Comparison of ENCODE assay signal across 24 cellular contexts in the genomic region with DNA sequence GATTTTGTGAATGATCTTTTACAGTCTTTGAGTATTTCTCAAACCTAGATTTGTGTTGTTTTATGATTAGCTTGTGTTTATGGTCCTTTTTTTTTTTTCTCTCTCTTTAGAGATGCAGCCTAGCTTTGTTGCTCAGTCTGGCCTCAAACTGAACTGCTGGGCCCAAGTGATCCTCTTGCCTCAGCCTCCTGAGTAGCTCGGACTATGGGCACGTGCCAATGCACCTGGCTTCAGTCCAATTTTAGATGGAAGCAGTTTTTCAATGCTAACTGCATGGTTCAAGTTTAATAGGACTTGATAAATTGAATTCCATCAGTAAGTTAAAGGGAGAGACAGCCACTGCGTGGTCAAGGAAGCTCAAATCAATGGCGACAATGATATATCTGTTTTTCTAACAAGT. TPM values are rescaled to one million over a fixed set of nuclear protein-coding genes. Genes with fewer than 3 reads are reported as not detected.
A peak's percentile ranks its signal among the peaks of the same experiment; 100 is the strongest.
DNase-seq lines count a peak whose midpoint lies in the region; ATAC-seq and TF ChIP-seq lines count a peak whose summit lies in the region.
"Had no signal": no experiment of that assay in that cellular context is flagged by ENCODE, and none has a peak within 500 bp of the region (broad histone marks: within the 10 kb centered on the region; RNA-seq: fewer than 3 reads in every experiment).

No MANE protein-coding gene starts in this region.

- H3K4me3 ChIP-seq in BLaER1 treated with 17β-estradiol and CSF1 and Interleukin-3, amounts not matched to agents 10 nM and 100 nM, result no peak overlapping the region
- no peak overlapping the region for H3K4me3 ChIP-seq in right lobe of liver
- H3K4me3 ChIP-seq: colonic mucosa, ovary, right atrium auricular region, testis had no signal

- H4K20me1 ChIP-seq in BLaER1 treated with 17β-estradiol and CSF1 and Interleukin-3, amounts not matched to agents 10 nM and 100 nM, result no peaks in the 10 kb centered on the region

- no peak for TF ChIP-seq CTCF in right lobe of liver (IDR thresholded peaks at IDR 0.05)

- peak overlapping the region; percentile 1 to 50 (median 36); a peak in 15 of 22 replicates for H3K4me2 ChIP-seq in BLaER1 treated with 17β-estradiol and CSF1 and Interleukin-3, amounts not matched to agents 10 nM and 100 nM

- H3K36me3 ChIP-seq in BLaER1 treated with 17β-estradiol and CSF1 and Interleukin-3, amounts not matched to agents 10 nM and 100 nM, result no peaks in the 10 kb centered on the region
- peaks cover 0 to 3% (median 0%) of the 10 kb centered on the region in 4 donors for H3K36me3 ChIP-seq in right lobe of liver
- H3K36me3 ChIP-seq: colonic mucosa, ovary, right atrium auricular region had no signal

- no peak for DNase-seq in right lobe of liver
- no peak for DNase-seq in activated effector memory CD4-positive, alpha-beta T cell treated with anti-CD3 and anti-CD28 coated beads, Interleukin-2, amount 50 U/mL, for 16 hours
- no peak for DNase-seq in NCI-H2227 (lab: John Stamatoyannopoulos, UW; ENCODE audit: unreplicated experiment)
- DNase-seq: activated CD4-positive, alpha-beta T cell treated with anti-CD3 and anti-CD28 coated beads for 1 hour; AML-193; colonic mucosa; glutamatergic neuron; HCEC 1CT; left colon; natural killer cell; NCI-H146; NCI-H2171; NCI-H526 treated with DMSO at 0.1 percent for 48 hours; ovary; testis had no signal

- H3K9ac ChIP-seq in BLaER1 treated with 17β-estradiol and CSF1 and Interleukin-3, amounts not matched to agents 10 nM and 100 nM, result no peak overlapping the region

- ATAC-seq in GM19025 (IDR thresholded peaks at IDR 0.05; ENCODE audit: low read depth, unreplicated experiment), result peak; percentile 3
- peak; percentile 2 for ATAC-seq in HG03045 (IDR thresholded peaks at IDR 0.05; ENCODE audit: unreplicated experiment)
- no peak for ATAC-seq in right lobe of liver
- ATAC-seq in GM19455 (IDR thresholded peaks at IDR 0.05; ENCODE audit: unreplicated experiment), result no peak
- ATAC-seq: activated T-helper 17 cell treated with anti-CD3 and anti-CD28 coated beads, Interleukin-2, amount 50 U/mL, for 72 hours; left colon; Right ventricle myocardium inferior had no signal

- H3K27ac ChIP-seq in BLaER1 treated with 17β-estradiol and CSF1 and Interleukin-3, amounts not matched to agents 10 nM and 100 nM, result peak overlapping the region in 4 of 11 experiments; percentile 5 to 34 (median 11); a peak in 6 of 22 replicates
- peak overlapping the region; percentile 72 to 94 (median 75) for H3K27ac ChIP-seq in right lobe of liver
- H3K27ac ChIP-seq: colonic mucosa, ovary, right atrium auricular region, testis had no signal

- 25% methylated on average over 4 of the region's 4 CpGs for WGBS in right lobe of liver (ENCODE audit: insufficient coverage, low coverage, low lambda C conversion rate, missing lambda C conversion rate)

- intact Hi-C loops in right lobe of liver (cut with DNase I), result loop anchor here in 1 of 2 donors (5.0 kb wide), 1 partner anchor 54 kb away; a partner anchor contains a TSS

- no peaks in the 10 kb centered on the region for H3K27me3 ChIP-seq in BLaER1 treated with 17β-estradiol and CSF1 and Interleukin-3, amounts not matched to agents 10 nM and 100 nM
- no peaks in the 10 kb centered on the region for H3K27me3 ChIP-seq in right lobe of liver
- H3K27me3 ChIP-seq: colonic mucosa, ovary, right atrium auricular region, testis had no signal

- H3K9me3 ChIP-seq in BLaER1 treated with 17β-estradiol and CSF1 and Interleukin-3, amounts not matched to agents 10 nM and 100 nM (replicated peaks in 1 of 11), result no peaks in the 10 kb centered on the region
- no peaks in the 10 kb centered on the region for H3K9me3 ChIP-seq in right lobe of liver
- H3K9me3 ChIP-seq: colonic mucosa, ovary, right atrium auricular region, testis had no signal

- peaks cover 0 to 11% (median 8%) of the 10 kb centered on the region in 10 experiments; a peak in 10 of 20 replicates for H3K4me1 ChIP-seq in BLaER1 treated with 17β-estradiol and CSF1 and Interleukin-3, amounts not matched to agents 10 nM and 100 nM
- peaks cover 0 to 57% (median 24%) of the 10 kb centered on the region in 4 donors for H3K4me1 ChIP-seq in right lobe of liver
- H3K4me1 ChIP-seq: colonic mucosa, right atrium auricular region, testis had no signal

- TF ChIP-seq POLR2A in right lobe of liver (IDR thresholded peaks at IDR 0.05), result no peak

RNA-seq across cellular contexts. Expression of a gene that starts 3.8 kb away (rescaled TPM):
- total RNA-seq in right lobe of liver, result over 10,000 TPM in 4 of 6 experiments, 1,000 to 10,000 TPM in 2; 5,578 to 14,578 (median 13,052) TPM
- total RNA-seq: activated T-helper 17 cell treated with anti-CD3 and anti-CD28 coated beads, Interleukin-2, amount 50 U/mL, for 72 hours; left colon; M059J; mesenteric fat pad; natural killer cell; right atrium auricular region; Right ventricle myocardium inferior had no signal

RNA-seq across cellular contexts. Expression of a gene that starts 25.7 kb away (rescaled TPM):
- total RNA-seq in right lobe of liver, result over 10,000 TPM in 5 of 6 experiments, 1,000 to 10,000 TPM in 1; 8,384 to 20,319 (median 15,496) TPM
- total RNA-seq: activated T-helper 17 cell treated with anti-CD3 and anti-CD28 coated beads, Interleukin-2, amount 50 U/mL, for 72 hours; left colon; M059J; mesenteric fat pad; natural killer cell; right atrium auricular region; Right ventricle myocardium inferior had no signal

RNA-seq across cellular contexts. Expression of a gene that starts 53.5 kb away (rescaled TPM):
- over 10,000 TPM in 5 of 6 experiments, 1,000 to 10,000 TPM in 1; 6,080 to 16,362 (median 11,864) TPM for total RNA-seq in right lobe of liver
- total RNA-seq: activated T-helper 17 cell treated with anti-CD3 and anti-CD28 coated beads, Interleukin-2, amount 50 U/mL, for 72 hours; left colon; M059J; mesenteric fat pad; natural killer cell; right atrium auricular region; Right ventricle myocardium inferior had no signal

Comparison
In these comparisons a context has a peak if more than half of its experiments do, and no peak if none do; other contexts are left out.
1. ATAC-seq: peak in GM19025 (single experiment) and HG03045 (single experiment); none in right lobe of liver (0 of 4) and GM19455 (single experiment).